Comparison of ENCODE assay signal across 20 cellular contexts in the genomic region with DNA sequence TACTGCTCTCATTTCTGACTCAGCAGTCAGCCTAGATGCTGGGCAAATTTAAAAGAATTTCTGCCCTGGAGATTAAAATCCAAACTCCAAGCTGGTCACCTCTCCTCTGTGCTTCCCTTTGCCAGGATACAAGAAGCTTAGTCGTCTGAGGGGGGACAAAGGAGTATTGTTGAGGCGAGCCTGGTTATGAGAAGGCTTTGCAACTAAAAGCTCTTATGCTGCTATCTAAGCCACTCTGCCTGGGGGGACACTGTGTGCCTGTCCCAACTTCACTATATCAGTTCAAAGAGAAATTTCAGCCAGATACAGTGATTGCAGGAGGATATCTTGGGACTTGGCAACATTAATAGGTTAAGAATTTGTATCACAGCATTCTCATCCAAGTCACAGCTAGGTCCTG. TPM values are rescaled to one million over a fixed set of nuclear protein-coding genes. Genes with fewer than 3 reads are reported as not detected.
DNase-seq lines count a peak whose midpoint lies in the region; ATAC-seq and TF ChIP-seq lines count a peak whose summit lies in the region.
"Had no signal": no experiment of that assay in that cellular context is flagged by ENCODE, and none has a peak within 500 bp of the region (broad histone marks: within the 10 kb centered on the region; RNA-seq: fewer than 3 reads in every experiment).

No MANE protein-coding gene starts in this region.

- peaks cover 21% of the 10 kb centered on the region for H3K4me1 ChIP-seq in left ventricle myocardium inferior
- H3K4me1 ChIP-seq: BE2C, Caco-2 had no signal

- intact Hi-C loops in left ventricle myocardium superior (cut with micrococcal nuclease) (no loop called here), left ventricle myocardium inferior (cut with micrococcal nuclease) (no loop called here)

- DNase-seq in left ventricle myocardium superior (no peak), left ventricle myocardium inferior (no peak), hippocampal formation (lab: John Stamatoyannopoulos, UW) (peak; percentile 17 to 41), progenitor cell of endocrine pancreas (ENCODE audit: low spot score, unreplicated experiment) (no peak), NCI-H2081 treated with DMSO at 0.1 percent for 48 hours (lab: John Stamatoyannopoulos, UW) (no peak)
- DNase-seq in activated CD4-positive, alpha-beta T cell treated with anti-CD3 and anti-CD28 coated beads for 1 hour = no peak
- no peak for DNase-seq in activated CD8-positive, alpha-beta memory T cell treated with anti-CD3 and anti-CD28 coated beads, Interleukin-2, amount 50 U/mL, for 4 hours
- DNase-seq: BE2C; Caco-2; CD4-positive, CD25-positive, alpha-beta regulatory T cell; GOT3; MV-4-11; NCI-H1694 treated with DMSO at 0.1 percent for 48 hours; NCI-H2107; NCI-H510A; NCI-H82; RPMI8226 had no signal

- H3K4me3 Mint-ChIP-seq in progenitor cell of endocrine pancreas (ENCODE audit: low read depth) = no peak overlapping the region
- H3K4me3 Mint-ChIP-seq: CD4-positive, CD25-positive, alpha-beta regulatory T cell had no signal

- H3K9me3 Mint-ChIP-seq in progenitor cell of endocrine pancreas (ENCODE audit: low read depth) = no peaks in the 10 kb centered on the region

- H3K9me3 ChIP-seq in left ventricle myocardium inferior (replicated peaks) = no peaks in the 10 kb centered on the region
- H3K9me3 ChIP-seq: BE2C, Caco-2 had no signal

- no peaks in the 10 kb centered on the region for H3K36me3 Mint-ChIP-seq in progenitor cell of endocrine pancreas (ENCODE audit: insufficient read depth)
- H3K36me3 Mint-ChIP-seq: CD4-positive, CD25-positive, alpha-beta regulatory T cell had no signal

- H3K27ac ChIP-seq in left ventricle myocardium inferior (replicated peaks) = no peak overlapping the region
- H3K27ac ChIP-seq: KMS-11 had no signal

- H3K27ac Mint-ChIP-seq in progenitor cell of endocrine pancreas = peak overlapping the region; percentile 63

- TF ChIP-seq CTCF in left ventricle myocardium inferior (IDR thresholded peaks at IDR 0.05; ENCODE audit: borderline replicate concordance) = no peak
- no peak for TF ChIP-seq CTCF in progenitor cell of endocrine pancreas (IDR thresholded peaks at IDR 0.05; ENCODE audit: unreplicated experiment)

- H3K27me3 ChIP-seq in left ventricle myocardium inferior (ENCODE audit: low read depth) = peaks cover 70% of the 10 kb centered on the region

- peaks cover 39% of the 10 kb centered on the region for H3K27me3 Mint-ChIP-seq in progenitor cell of endocrine pancreas

- peaks cover 2% of the 10 kb centered on the region for H3K4me1 Mint-ChIP-seq in progenitor cell of endocrine pancreas (ENCODE audit: low read depth)
- H3K4me1 Mint-ChIP-seq: CD4-positive, CD25-positive, alpha-beta regulatory T cell had no signal

- no peak overlapping the region for H3K4me3 ChIP-seq in left ventricle myocardium inferior

- ATAC-seq in left ventricle myocardium superior (peak; percentile 48), GM21528 (IDR thresholded peaks at IDR 0.05; ENCODE audit: low FRiP score, unreplicated experiment) (no peak)
- ATAC-seq: HCT116 had no signal

- H3K36me3 ChIP-seq in left ventricle myocardium inferior = no peaks in the 10 kb centered on the region
- H3K36me3 ChIP-seq: BE2C had no signal

RNA-seq across cellular contexts. Expression of gene PLEKHH1, which starts 10.8 kb away (rescaled TPM):
- total RNA-seq in left ventricle myocardium superior (5.5 TPM), left ventricle myocardium inferior (3.7 TPM), progenitor cell of endocrine pancreas (119 and 127 TPM in 2 replicates)

RNA-seq across cellular contexts. Expression of gene TMEM229B, which starts 33.7 kb away (rescaled TPM):
- 2.2 TPM for total RNA-seq in left ventricle myocardium superior
- 1.4 TPM for total RNA-seq in left ventricle myocardium inferior
- 1.7 and 1.8 TPM in 2 replicates for total RNA-seq in progenitor cell of endocrine pancreas
- total RNA-seq: Caco-2 had no signal

Comparison
In these comparisons a context has a peak if more than half of its experiments do, and no peak if none do; other contexts are left out.
1. DNase-seq: peak in hippocampal formation (2 of 2); none in left ventricle myocardium superior (single experiment), left ventricle myocardium inferior (single experiment), progenitor cell of endocrine pancreas (single experiment), NCI-H2081 treated with DMSO at 0.1 percent for 48 hours (single experiment), activated CD4-positive, alpha-beta T cell treated with anti-CD3 and anti-CD28 coated beads for 1 hour (single experiment) and activated CD8-positive, alpha-beta memory T cell treated with anti-CD3 and anti-CD28 coated beads, Interleukin-2, amount 50 U/mL, for 4 hours (single experiment).
2. RNA of gene PLEKHH1, which starts 10.8 kb away (total RNA-seq): 119 to 127 TPM in progenitor cell of endocrine pancreas; 5.5 TPM in left ventricle myocardium superior (single experiment) and 3.7 TPM in left ventricle myocardium inferior (single experiment); every median in the first group is over 10 times any median in the second.